In genomic region chr19:17235618-17236413, GRCh38 we compare ENCODE assay signal across 8 cellular contexts. TPM values are rescaled to one million over a fixed set of nuclear protein-coding genes. Genes with fewer than 3 reads are reported as not detected.
DNase-seq lines count a peak whose midpoint lies in the region; ATAC-seq and TF ChIP-seq lines count a peak whose summit lies in the region.

No MANE protein-coding gene starts in this region.

- no peaks in the 10 kb centered on the region for H3K36me3 ChIP-seq in ovary
- H3K36me3 ChIP-seq in thyroid gland, result peaks cover 0 to 17% of the 10 kb centered on the region in 2 donors

- H3K27me3 Mint-ChIP-seq in activated naive CD4-positive, alpha-beta T cell treated with anti-CD3 and anti-CD28 coated beads, Interleukin-2, amount 10 ng/mL, durations not matched to agents 7 days and 5 days, result peaks cover 5% of the 10 kb centered on the region

- H3K9me3 Mint-ChIP-seq in activated naive CD4-positive, alpha-beta T cell treated with anti-CD3 and anti-CD28 coated beads, Interleukin-2, amount 10 ng/mL, durations not matched to agents 7 days and 5 days, result no peaks in the 10 kb centered on the region

- ATAC-seq in GM18520 (IDR thresholded peaks at IDR 0.05; ENCODE audit: unreplicated experiment), result peak; percentile 73

- H3K4me3 ChIP-seq in ovary (peak overlapping the region; percentile 21), thyroid gland (replicated peaks in 1 of 3) (peak overlapping the region in 1 of 3 donors; percentile 41)

- H3K27ac ChIP-seq in 22Rv1 (peak overlapping the region; percentile 90), ovary (peak overlapping the region; percentile 63 to 74), thyroid gland (peak overlapping the region in 2 of 3 donors; percentile 31 to 72)

- CTCF ChIA-PET in activated naive CD4-positive, alpha-beta T cell treated with anti-CD3 and anti-CD28 coated beads, Interleukin-2, amount 10 ng/mL, durations not matched to agents 7 days and 5 days (lab: Charles Lee), result interaction anchor here (0.6 to 1.4 kb wide), 9 partner anchors 10 to 365 kb away, joined by 3 to 6 read pairs (median 3); partner anchors contain the start of genes HAUS8 and NR2F6

- no peak for TF ChIP-seq EP300 in ovary (IDR thresholded peaks at IDR 0.05)

- no peaks in the 10 kb centered on the region for H3K27me3 ChIP-seq in ovary
- no peaks in the 10 kb centered on the region for H3K27me3 ChIP-seq in thyroid gland

- H3K4me3 Mint-ChIP-seq in activated naive CD4-positive, alpha-beta T cell treated with anti-CD3 and anti-CD28 coated beads, Interleukin-2, amount 10 ng/mL, durations not matched to agents 7 days and 5 days, result peak overlapping the region; percentile 81

- H3K9me3 ChIP-seq in ovary, result no peaks in the 10 kb centered on the region
- H3K9me3 ChIP-seq in thyroid gland, result no peaks in the 10 kb centered on the region

- DNase-seq in HPDE6-E6E7 (ENCODE audit: extremely low spot score) (peak; percentile 49), SHP77 (lab: John Stamatoyannopoulos, UW) (peak; percentile 53 to 68), glomerular visceral epithelial cell (ENCODE audit: extremely low spot score) (peak; percentile 64), ovary (peak; percentile 71 to 84 (median 77)), thyroid gland (peak; percentile 82 to 83)
- DNase-seq in activated naive CD4-positive, alpha-beta T cell treated with anti-CD3 and anti-CD28 coated beads, Interleukin-2, amount 10 ng/mL, durations not matched to agents 7 days and 5 days, result peak; percentile 87

- peak overlapping the region; percentile 88 for H3K27ac Mint-ChIP-seq in activated naive CD4-positive, alpha-beta T cell treated with anti-CD3 and anti-CD28 coated beads, Interleukin-2, amount 10 ng/mL, durations not matched to agents 7 days and 5 days

- peaks cover 4% of the 10 kb centered on the region for H3K4me1 ChIP-seq in ovary (ENCODE audit: insufficient read depth)
- peaks cover 15 to 22% of the 10 kb centered on the region in 2 donors for H3K4me1 ChIP-seq in thyroid gland

- peaks cover 7% of the 10 kb centered on the region for H3K36me3 Mint-ChIP-seq in activated naive CD4-positive, alpha-beta T cell treated with anti-CD3 and anti-CD28 coated beads, Interleukin-2, amount 10 ng/mL, durations not matched to agents 7 days and 5 days

- intact Hi-C loops in ovary (cut with DNase I) (no loop called here), thyroid gland (cut with DNase I) (no loop called here)

- H3K4me1 Mint-ChIP-seq in activated naive CD4-positive, alpha-beta T cell treated with anti-CD3 and anti-CD28 coated beads, Interleukin-2, amount 10 ng/mL, durations not matched to agents 7 days and 5 days, result peaks cover 28% of the 10 kb centered on the region

- TF ChIP-seq CTCF in 22Rv1 (IDR thresholded peaks at IDR 0.05), result peak; percentile 84
- TF ChIP-seq CTCF in ovary (IDR thresholded peaks at IDR 0.05), result peak in 2 of 3 donors; percentile 57 to 63
- peak in 3 of 6 experiments; percentile 49 to 72 (median 51) for TF ChIP-seq CTCF in thyroid gland (IDR thresholded peaks at IDR 0.05)

- WGBS in ovary, 3 donors, result 0 to 2% (median 1%) methylated on average over 4 to 77 of the region's 81 CpGs
- WGBS in thyroid gland, 2 donors, result 2 to 4% methylated on average over 17 to 25 of the region's 81 CpGs

- TF ChIP-seq POLR2A in ovary (IDR thresholded peaks at IDR 0.05) (no peak), thyroid gland (IDR thresholded peaks at IDR 0.05) (peak in 1 of 2 donors; percentile 8)

RNA-seq across cellular contexts. Expression of gene OCEL1, which starts 9.8 kb away (rescaled TPM):
- total RNA-seq in ovary, result 10 to 100 TPM in 6 of 7 donors, 1 to 10 TPM in 1; 6.4 to 39.8 (median 20.3) TPM
- polyA plus RNA-seq in ovary, result 10 to 100 TPM; 16.7 to 18.6 TPM
- 10 to 100 TPM in 3 of 4 donors, 1 to 10 TPM in 1; 9.7 to 33.5 (median 21.8) TPM for total RNA-seq in thyroid gland

RNA-seq across cellular contexts. Expression of gene NR2F6, which starts 9.9 kb away (rescaled TPM):
- total RNA-seq in ovary (10 to 100 TPM; 21.5 to 46.4 (median 28.4) TPM), thyroid gland (100 to 1,000 TPM in 2 of 4 donors, 10 to 100 TPM in 2; 66.0 to 117 (median 97.9) TPM)
- polyA plus RNA-seq in ovary, result 10 to 100 TPM in 1 of 2 donors, 1 to 10 TPM in 1; 3.7 to 10.5 TPM

RNA-seq across cellular contexts. Expression of gene USE1, which starts 20.7 kb away (rescaled TPM):
- total RNA-seq in ovary (10 to 100 TPM; 23.8 to 42.1 (median 30.9) TPM), thyroid gland (10 to 100 TPM; 21.4 to 36.0 (median 27.4) TPM)
- 10 to 100 TPM; 15.8 to 50.3 TPM for polyA plus RNA-seq in ovary

RNA-seq across cellular contexts. Expression of gene USHBP1, which starts 28.7 kb away (rescaled TPM):
- total RNA-seq in ovary (1 to 10 TPM; 1.5 to 7.0 (median 2.0) TPM), thyroid gland (10 to 100 TPM in 3 of 4 donors, 1 to 10 TPM in 1; 8.9 to 24.3 (median 11.1) TPM)
- 1 to 10 TPM; 1.1 to 8.9 TPM for polyA plus RNA-seq in ovary

RNA-seq across cellular contexts. Expression of gene BABAM1, which starts 31.4 kb away (rescaled TPM):
- total RNA-seq in ovary (10 to 100 TPM; 37.4 to 74.8 (median 57.8) TPM), thyroid gland (10 to 100 TPM; 49.6 to 87.5 (median 71.1) TPM)
- 10 to 100 TPM; 62.6 to 99.1 TPM for polyA plus RNA-seq in ovary
